ENCODE assay signal across 22 cellular contexts in genomic region chrX:54030329-54030728, GRCh38.
"Had no signal": no experiment of that assay in that cellular context is flagged by ENCODE, and none has a peak within 500 bp of the region (broad histone marks: within the 10 kb centered on the region; RNA-seq: fewer than 3 reads in every experiment).

No MANE protein-coding gene starts in this region.

- H3K4me3 ChIP-seq: lung, pancreas, smooth muscle cell, stomach, upper lobe of right lung had no signal

- H3K27ac ChIP-seq: brain microvascular endothelial cell, foreskin keratinocyte, neutrophil, pancreas, stomach, upper lobe of right lung had no signal

- H3K36me3 ChIP-seq: brain microvascular endothelial cell, pancreas had no signal

- DNase-seq: activated CD4-positive, alpha-beta T cell treated with anti-CD3 and anti-CD28 coated beads, Interleukin-2, amount 10 ng/mL, durations not matched to agents 24 days and 14 days; activated CD8-positive, alpha-beta T cell treated with anti-CD3 and anti-CD28 coated beads, Interleukin-2, amount 10 ng/mL, durations not matched to agents 7 days and 5 days; activated effector memory CD4-positive, alpha-beta T cell treated with Interleukin-2 at 50 U/mL for 16 hours; activated naive CD4-positive, alpha-beta T cell treated with anti-CD3 and anti-CD28 coated beads, Interleukin-2, amount 50 U/mL, for 16 hours; activated T-cell treated with anti-CD3 and anti-CD28 coated beads, Interleukin-2, amount 50 U/mL, for 24 hours; aorta; brain microvascular endothelial cell; central memory CD4-positive, alpha-beta T cell; foreskin keratinocyte; glutamatergic neuron; hippocampal formation; islet precursor cell; left colon; pancreas; stimulated activated CD4-positive, alpha-beta T cell treated with anti-CD3 and anti-CD28 coated beads, Interleukin-4, amount 100 ng/mL, for 1 hour; stomach; upper lobe of right lung had no signal

- H3K9me3 ChIP-seq: neutrophil, pancreas, stomach, upper lobe of right lung had no signal

- H3K27me3 ChIP-seq: brain microvascular endothelial cell, foreskin keratinocyte, neutrophil, upper lobe of right lung had no signal

- ATAC-seq: activated CD8-positive, alpha-beta T cell treated with anti-CD3 and anti-CD28 coated beads, Interleukin-2, amount 10 ng/mL, durations not matched to agents 7 days and 5 days; left colon; natural killer cell treated with Interleukin-12 subunit alpha and Interleukin-12 subunit beta and Interleukin-15 and Interleukin-18, amount 100 ng/mL, for 72 hours; sciatic nerve; upper lobe of right lung had no signal

- H3K4me1 ChIP-seq: foreskin keratinocyte, pancreas, upper lobe of right lung had no signal
